ENCODE assay signal across 1 cellular context in the genomic region with DNA sequence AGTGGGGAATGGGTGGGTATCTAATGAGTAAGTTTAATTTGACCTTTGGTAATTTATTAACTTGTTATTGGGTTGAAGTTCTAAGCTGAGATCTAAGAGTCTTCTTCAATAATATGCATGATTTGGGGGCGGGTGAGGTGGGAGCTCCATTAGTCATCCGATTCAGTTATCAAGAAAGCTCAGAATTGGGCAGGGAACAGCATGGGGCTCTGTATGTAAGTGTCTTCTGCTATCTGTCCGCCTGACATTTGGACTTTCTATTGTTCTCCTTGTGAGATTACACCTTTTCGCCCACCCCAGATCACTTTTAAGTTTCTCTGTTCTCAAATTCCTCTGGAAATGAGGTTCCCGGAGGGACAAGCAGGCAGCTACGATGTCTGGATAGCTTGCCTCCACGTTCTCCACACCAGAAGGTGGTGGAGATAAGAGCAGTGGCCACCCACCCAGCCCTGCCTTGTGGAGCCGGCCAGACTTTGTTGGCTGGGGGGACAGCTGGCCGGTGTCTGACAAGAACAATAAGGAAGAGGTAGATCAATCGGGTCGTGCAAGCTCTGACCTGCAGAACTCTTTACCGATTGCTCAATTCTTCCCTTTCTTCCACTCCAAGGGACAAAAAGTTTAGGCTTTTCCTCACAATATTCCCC.
TF ChIP-seq lines count a peak whose summit lies in the region.

No MANE protein-coding gene starts in this region.

TF ChIP-seq in K562, 482 proteins besides CTCF, POLR2A, EP300 and RAD21 (continued from another document and continues in another):
- TF ChIP-seq ZNF609 (CRISPR knock-in tag; IDR thresholded peaks at IDR 0.05; ENCODE audit: borderline replicate concordance), result no peak
- no peak for TF ChIP-seq PTBP1 (IDR thresholded peaks at IDR 0.05; ENCODE audit: low read depth, low read length)
- TF ChIP-seq KAT2B (IDR thresholded peaks at IDR 0.05; ENCODE audit: low read depth, low read length), result no peak
- peak; percentile 20 for TF ChIP-seq ZFP36 (IDR thresholded peaks at IDR 0.05; ENCODE audit: low read depth, low read length, partially characterized antibody)
- no peak for TF ChIP-seq SIN3A (IDR thresholded peaks at IDR 0.05; ENCODE audit: borderline replicate concordance in 2 of 2, control insufficient read depth in 1 of 2, low read depth in 2 of 2, low read length in 2 of 2)
- TF ChIP-seq MTA3 (IDR thresholded peaks at IDR 0.05; ENCODE audit: borderline replicate concordance), result peak; percentile 81
- no peak for TF ChIP-seq CHD4 (IDR thresholded peaks at IDR 0.05; ENCODE audit: insufficient read depth, insufficient replicate concordance, low read depth, low read length, poor library complexity, severe bottlenecking)
- peak; percentile 64; the same call in 1 of the 2 replicates for TF ChIP-seq CREB3L1 (IDR thresholded peaks at IDR 0.05; ENCODE audit: borderline replicate concordance, low read depth)
- TF ChIP-seq LCOR (CRISPR knock-in tag; IDR thresholded peaks at IDR 0.05), result peak; percentile 70; the same call in 1 of the 2 replicates
- TF ChIP-seq MTA1 (IDR thresholded peaks at IDR 0.05; ENCODE audit: borderline replicate concordance), result peak; percentile 69; the same call in 1 of the 2 replicates
- TF ChIP-seq MAFG (tag; conservative IDR thresholded peaks at IDR 0.05), result no peak
- peak; percentile 89 for TF ChIP-seq HDAC2 (IDR thresholded peaks at IDR 0.05)
- no peak for TF ChIP-seq CCNT2 (IDR thresholded peaks at IDR 0.05; ENCODE audit: borderline replicate concordance, extremely low read depth, insufficient read length, low read depth, low read length)
- TF ChIP-seq, protein P1, sequence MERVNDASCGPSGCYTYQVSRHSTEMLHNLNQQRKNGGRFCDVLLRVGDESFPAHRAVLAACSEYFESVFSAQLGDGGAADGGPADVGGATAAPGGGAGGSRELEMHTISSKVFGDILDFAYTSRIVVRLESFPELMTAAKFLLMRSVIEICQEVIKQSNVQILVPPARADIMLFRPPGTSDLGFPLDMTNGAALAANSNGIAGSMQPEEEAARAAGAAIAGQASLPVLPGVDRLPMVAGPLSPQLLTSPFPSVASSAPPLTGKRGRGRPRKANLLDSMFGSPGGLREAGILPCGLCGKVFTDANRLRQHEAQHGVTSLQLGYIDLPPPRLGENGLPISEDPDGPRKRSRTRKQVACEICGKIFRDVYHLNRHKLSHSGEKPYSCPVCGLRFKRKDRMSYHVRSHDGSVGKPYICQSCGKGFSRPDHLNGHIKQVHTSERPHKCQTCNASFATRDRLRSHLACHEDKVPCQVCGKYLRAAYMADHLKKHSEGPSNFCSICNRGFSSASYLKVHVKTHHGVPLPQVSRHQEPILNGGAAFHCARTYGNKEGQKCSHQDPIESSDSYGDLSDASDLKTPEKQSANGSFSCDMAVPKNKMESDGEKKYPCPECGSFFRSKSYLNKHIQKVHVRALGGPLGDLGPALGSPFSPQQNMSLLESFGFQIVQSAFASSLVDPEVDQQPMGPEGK (CRISPR knock-in tag; IDR thresholded peaks at IDR 0.05; ENCODE audit: borderline replicate concordance), result no peak
- TF ChIP-seq NUFIP1 (IDR thresholded peaks at IDR 0.05; ENCODE audit: partially characterized antibody), result no peak
- peak; percentile 68 for TF ChIP-seq MAX (CRISPR knock-in tag; IDR thresholded peaks at IDR 0.05)
- TF ChIP-seq TBP (optimal IDR thresholded peaks at IDR 0.05; ENCODE audit: low read depth, low read length), result no peak
- TF ChIP-seq XRCC5 (IDR thresholded peaks at IDR 0.05; ENCODE audit: low read depth, low read length), result no peak
- no peak for TF ChIP-seq ZFPM2 (CRISPR knock-in tag; IDR thresholded peaks at IDR 0.05)
- TF ChIP-seq KLF13 (tag; IDR thresholded peaks at IDR 0.05; ENCODE audit: borderline replicate concordance, low read depth), result no peak
- TF ChIP-seq SMARCC2 (IDR thresholded peaks at IDR 0.05; ENCODE audit: low read depth), result peak; percentile 82
- no peak for TF ChIP-seq OTX1 (CRISPR knock-in tag; IDR thresholded peaks at IDR 0.05)
- no peak for TF ChIP-seq REST (CRISPR knock-in tag; IDR thresholded peaks at IDR 0.05; ENCODE audit: low read depth)
- no peak for TF ChIP-seq MEF2A (IDR thresholded peaks at IDR 0.05; ENCODE audit: control insufficient read depth, low read depth, low read length)
- TF ChIP-seq ARID3B (CRISPR knock-in tag; IDR thresholded peaks at IDR 0.05; ENCODE audit: borderline replicate concordance), result no peak
- peak; percentile 88 for TF ChIP-seq HDAC3 (IDR thresholded peaks at IDR 0.05; ENCODE audit: borderline replicate concordance, partially characterized antibody)
- TF ChIP-seq ZFP30 (CRISPR knock-in tag; IDR thresholded peaks at IDR 0.05; ENCODE audit: borderline replicate concordance), result no peak
- no peak for TF ChIP-seq RFX7 (CRISPR knock-in tag; IDR thresholded peaks at IDR 0.05)
- TF ChIP-seq RBFOX2 (IDR thresholded peaks at IDR 0.05; ENCODE audit: low read depth, low read length), result no peak
- no peak for TF ChIP-seq SREBF2 (CRISPR knock-in tag; IDR thresholded peaks at IDR 0.05)
- TF ChIP-seq, protein P2, sequence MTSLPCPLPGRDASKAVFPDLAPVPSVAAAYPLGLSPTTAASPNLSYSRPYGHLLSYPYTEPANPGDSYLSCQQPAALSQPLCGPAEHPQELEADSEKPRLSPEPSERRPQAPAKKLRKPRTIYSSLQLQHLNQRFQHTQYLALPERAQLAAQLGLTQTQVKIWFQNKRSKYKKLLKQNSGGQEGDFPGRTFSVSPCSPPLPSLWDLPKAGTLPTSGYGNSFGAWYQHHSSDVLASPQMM (CRISPR knock-in tag; IDR thresholded peaks at IDR 0.05), result no peak
- no peak for TF ChIP-seq CSDE1 (IDR thresholded peaks at IDR 0.05)
- no peak for TF ChIP-seq SNIP1 (IDR thresholded peaks at IDR 0.05; ENCODE audit: low read depth)
- no peak for TF ChIP-seq ZNF143 (CRISPR knock-in tag; IDR thresholded peaks at IDR 0.05)
- TF ChIP-seq PTTG1 (tag; IDR thresholded peaks at IDR 0.05; ENCODE audit: low read depth), result no peak
- TF ChIP-seq SAFB2 (IDR thresholded peaks at IDR 0.05; ENCODE audit: borderline replicate concordance, low read depth, low read length, severe bottlenecking), result no peak
- no peak for TF ChIP-seq PRPF4 (IDR thresholded peaks at IDR 0.05; ENCODE audit: insufficient read depth, low read depth, low read length, poor library complexity, severe bottlenecking)
- TF ChIP-seq NONO (IDR thresholded peaks at IDR 0.05; ENCODE audit: low read depth in 2 of 2, low read length in 1 of 2), result peak in 1 of 2 experiments; percentile 85; a peak in 1 of 4 replicates
- TF ChIP-seq, protein P3, sequence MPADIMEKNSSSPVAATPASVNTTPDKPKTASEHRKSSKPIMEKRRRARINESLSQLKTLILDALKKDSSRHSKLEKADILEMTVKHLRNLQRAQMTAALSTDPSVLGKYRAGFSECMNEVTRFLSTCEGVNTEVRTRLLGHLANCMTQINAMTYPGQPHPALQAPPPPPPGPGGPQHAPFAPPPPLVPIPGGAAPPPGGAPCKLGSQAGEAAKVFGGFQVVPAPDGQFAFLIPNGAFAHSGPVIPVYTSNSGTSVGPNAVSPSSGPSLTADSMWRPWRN (IDR thresholded peaks at IDR 0.05; ENCODE audit: low read depth), result peak; percentile 81
- TF ChIP-seq ATF3 (IDR thresholded peaks at IDR 0.05), result peak; percentile 63
- TF ChIP-seq ATF3 (CRISPR knock-in tag; conservative IDR thresholded peaks at IDR 0.05), result no peak
- TF ChIP-seq SIX5 (IDR thresholded peaks at IDR 0.05; ENCODE audit: borderline replicate concordance in 1 of 2, insufficient read depth in 1 of 2, low read depth in 1 of 2, low read length in 2 of 2), result no peak
- TF ChIP-seq NFYB (IDR thresholded peaks at IDR 0.05; ENCODE audit: extremely low read depth, insufficient read length), result no peak
- peak; percentile 55; the same call in 1 of the 2 replicates for TF ChIP-seq LEF1 (IDR thresholded peaks at IDR 0.05)
- no peak for TF ChIP-seq KDM4B (IDR thresholded peaks at IDR 0.05; ENCODE audit: borderline replicate concordance in 2 of 2, low read depth in 1 of 2)
- no peak for TF ChIP-seq ZNF707 (CRISPR knock-in tag; conservative IDR thresholded peaks at IDR 0.05)
- TF ChIP-seq SUPT5H (IDR thresholded peaks at IDR 0.05), result no peak
- TF ChIP-seq ZNF263 (CRISPR knock-in tag; IDR thresholded peaks at IDR 0.05; ENCODE audit: borderline replicate concordance), result no peak
- TF ChIP-seq MCM3 (IDR thresholded peaks at IDR 0.05), result no peak
- no peak for TF ChIP-seq CHD2 (IDR thresholded peaks at IDR 0.05; ENCODE audit: low read depth, low read length)
